ENCODE assay signal across 8 cellular contexts in the genomic region with DNA sequence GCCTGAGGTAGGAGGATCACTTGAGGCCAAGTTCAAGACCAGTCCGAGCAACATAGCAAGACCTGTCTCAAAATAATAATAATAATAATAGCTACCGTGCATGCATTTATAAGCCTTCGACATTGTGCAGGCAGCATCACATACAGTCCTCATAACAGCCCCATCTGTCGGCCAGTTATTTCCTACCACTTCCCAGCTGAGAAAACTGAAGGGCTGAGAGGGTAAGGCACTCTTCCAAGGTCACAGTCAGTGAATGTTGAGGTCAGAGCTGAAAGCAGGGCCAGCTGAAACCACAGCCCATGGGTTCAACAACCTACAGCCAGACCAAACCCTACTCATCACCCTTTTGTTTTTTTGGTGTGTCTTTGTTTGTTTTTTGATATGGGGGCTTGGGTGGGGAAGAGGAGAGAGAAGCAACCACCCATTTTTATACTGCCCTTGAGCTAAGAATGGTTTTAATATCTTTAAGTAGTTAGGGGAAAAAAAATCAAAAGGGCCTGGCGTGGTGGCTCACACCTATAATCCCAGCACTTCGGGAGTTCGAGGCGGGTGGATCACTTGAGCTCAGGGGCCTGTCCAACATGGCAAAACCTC. TPM values are rescaled to one million over a fixed set of nuclear protein-coding genes. Genes with fewer than 3 reads are reported as not detected.
A peak's percentile ranks its signal among the peaks of the same experiment; 100 is the strongest.
DNase-seq lines count a peak whose midpoint lies in the region; ATAC-seq and TF ChIP-seq lines count a peak whose summit lies in the region.

No MANE protein-coding gene starts in this region.

- H3K79me1 ChIP-seq in mesendoderm (ENCODE audit: low read length), result no peaks in the 10 kb centered on the region

- H3K27ac ChIP-seq in OCI-LY7 (ENCODE audit: low read depth, low read length, poor library complexity, severe bottlenecking) (no peak overlapping the region), mesendoderm (ENCODE audit: low read depth, low read length) (no peak overlapping the region)

- no peak overlapping the region for H2AFZ ChIP-seq in OCI-LY7 (ENCODE audit: low read length)

- H3K18ac ChIP-seq in mesendoderm (ENCODE audit: low read length), result no peak overlapping the region

- DNase-seq in Ammon's horn (ENCODE audit: low spot score) (peak; percentile 71), OCI-LY7 (ENCODE audit: low spot score) (peak; percentile 53), dermis microvascular lymphatic vessel endothelial cell (ENCODE audit: low read depth in 2 of 2) (peak; percentile 35 to 67), mesendoderm (peak; percentile 47), OCI-M2 (lab: John Stamatoyannopoulos, UW; ENCODE audit: unreplicated experiment) (no peak), GM19240 (ENCODE audit: insufficient read length, low spot score) (no peak)

- no peak overlapping the region for H4K5ac ChIP-seq in mesendoderm (ENCODE audit: low read length)

- no peak overlapping the region for H2BK5ac ChIP-seq in mesendoderm (ENCODE audit: low read length)

- H3K79me2 ChIP-seq in OCI-LY7 (ENCODE audit: insufficient read depth, low read depth, low read length), result no peaks in the 10 kb centered on the region
- H3K79me2 ChIP-seq in mesendoderm (ENCODE audit: control insufficient read depth, insufficient read depth, low read length), result no peaks in the 10 kb centered on the region

- CTCF ChIA-PET in OCI-LY7 (lab: Charles Lee; ENCODE audit: unreplicated experiment), result interaction anchor here (1.1 kb wide), 1 partner anchor 19 kb away, joined by 7 read pairs; no protein-coding TSS in a partner anchor

- no peak overlapping the region for H3K4me2 ChIP-seq in OCI-LY7 (ENCODE audit: low read length)
- H3K4me2 ChIP-seq in mesendoderm (ENCODE audit: low read length), result no peak overlapping the region

- H3K9me3 ChIP-seq in OCI-LY7 (ENCODE audit: low read length), result no peaks in the 10 kb centered on the region

- TF ChIP-seq CTCF in GM12875 (IDR thresholded peaks at IDR 0.05; ENCODE audit: borderline replicate concordance, insufficient read depth, low read depth, low read length) (peak; percentile 37; the same call in 1 of the 2 replicates), OCI-LY7 (conservative IDR thresholded peaks at IDR 0.05; ENCODE audit: low read length) (peak; percentile 71)

- H4K8ac ChIP-seq in mesendoderm (ENCODE audit: low read depth, low read length), result no peak overlapping the region

- no peaks in the 10 kb centered on the region for H3K27me3 ChIP-seq in mesendoderm (ENCODE audit: insufficient read depth, low read length, poor library complexity)

- no peak overlapping the region for H2BK120ac ChIP-seq in mesendoderm (ENCODE audit: low read depth, low read length)

- H3K9ac ChIP-seq in mesendoderm (ENCODE audit: low read length), result no peak overlapping the region

- intact Hi-C loops in OCI-LY7 (cut with micrococcal nuclease; ENCODE audit: unreplicated experiment), result no loop called here

- H3K4me3 ChIP-seq in GM12875 (ENCODE audit: low read depth, low read length) (no peak overlapping the region), OCI-LY7 (ENCODE audit: low read depth, low read length, poor library complexity, severe bottlenecking) (no peak overlapping the region), mesendoderm (ENCODE audit: low read length) (no peak overlapping the region)

- no TSS peak for BruUV-seq in OCI-LY7 (replicated peaks; lab: Mats Ljungman, UMichigan)

- H3K4ac ChIP-seq in mesendoderm (ENCODE audit: low read depth, low read length), result no peak overlapping the region

- no CpG with 5 or more reads among the region's 8 CpGs for WGBS in mesendoderm (ENCODE audit: extremely low coverage, insufficient coverage, low lambda C conversion rate)

- H3K56ac ChIP-seq in mesendoderm (ENCODE audit: low read length), result no peak overlapping the region

- H3K23ac ChIP-seq in mesendoderm (ENCODE audit: low read length), result no peak overlapping the region

- H3K4me1 ChIP-seq in OCI-LY7 (ENCODE audit: insufficient read depth, low read length, poor library complexity, severe bottlenecking) (peaks cover 8% of the 10 kb centered on the region), mesendoderm (ENCODE audit: control insufficient read depth, low read depth, low read length) (no peaks in the 10 kb centered on the region)

- no peak overlapping the region for H2BK15ac ChIP-seq in mesendoderm (replicated peaks; ENCODE audit: low read depth)

- ATAC-seq in GM19324 (IDR thresholded peaks at IDR 0.05; ENCODE audit: low FRiP score, unreplicated experiment), result no peak

- POLR2A ChIA-PET in OCI-LY7 (lab: Charles Lee), result interaction anchor here (0.6 to 1.6 kb wide), 4 partner anchors 14 to 181 kb away, joined by 3 to 7 read pairs (median 5); no protein-coding TSS in a partner anchor

- no peaks in the 10 kb centered on the region for H3K9me2 ChIP-seq in OCI-LY7 (ENCODE audit: insufficient read depth, low read length)

- H2AK5ac ChIP-seq in mesendoderm (ENCODE audit: low read length), result no peak overlapping the region

- no peaks in the 10 kb centered on the region for H3K36me3 ChIP-seq in OCI-LY7 (ENCODE audit: insufficient read depth, low read length)
- no peaks in the 10 kb centered on the region for H3K36me3 ChIP-seq in mesendoderm (ENCODE audit: control insufficient read depth, insufficient read depth, low read length)

- no peaks in the 10 kb centered on the region for H4K20me1 ChIP-seq in OCI-LY7 (ENCODE audit: insufficient read depth, low read length)

RNA-seq across cellular contexts. Expression of a gene that starts 16.8 kb away (rescaled TPM):
- 17.8 and 25.2 TPM in 2 replicates for total RNA-seq in OCI-LY7 (2014; rRNA removed; shearing (Covaris generic))
- total RNA-seq in OCI-LY7 (2022) (34.7 and 35.8 TPM in 2 replicates), dermis microvascular lymphatic vessel endothelial cell (9.6 and 19.5 TPM in 2 replicates)
- 33.1 TPM for polyA plus RNA-seq in mesendoderm (2013, experiment 1 of 2)
- polyA plus RNA-seq in mesendoderm (2013, experiment 2 of 2), result 33.6 TPM

RNA-seq across cellular contexts. Expression of a gene that starts 52.1 kb away (rescaled TPM):
- 31.2 and 34.3 TPM in 2 replicates for total RNA-seq in OCI-LY7 (2014; rRNA removed; shearing (Covaris generic))
- total RNA-seq in OCI-LY7 (2022), result 26.4 TPM in 2 replicates
- 19.0 and 34.0 TPM in 2 replicates for total RNA-seq in dermis microvascular lymphatic vessel endothelial cell
- 8.7 TPM for polyA plus RNA-seq in mesendoderm (2013, experiment 1 of 2)
- polyA plus RNA-seq in mesendoderm (2013, experiment 2 of 2), result 8.4 TPM

RNA-seq across cellular contexts. Expression of a gene that starts 52.5 kb away (rescaled TPM):
- total RNA-seq in OCI-LY7 (2014; rRNA removed; shearing (Covaris generic)), result 9.3 and 12.0 TPM in 2 replicates
- total RNA-seq in OCI-LY7 (2022) (17.9 and 19.7 TPM in 2 replicates), dermis microvascular lymphatic vessel endothelial cell (9.9 and 13.8 TPM in 2 replicates)
- 31.1 TPM for polyA plus RNA-seq in mesendoderm (2013, experiment 1 of 2)
- polyA plus RNA-seq in mesendoderm (2013, experiment 2 of 2), result 29.8 TPM

Comparison
In these comparisons a context has a peak if more than half of its experiments do, and no peak if none do; other contexts are left out.
1. DNase-seq: peak in Ammon's horn (single experiment), OCI-LY7 (single experiment), dermis microvascular lymphatic vessel endothelial cell (2 of 2) and mesendoderm (single experiment); none in OCI-M2 (single experiment) and GM19240 (single experiment).